In the genomic region with DNA sequence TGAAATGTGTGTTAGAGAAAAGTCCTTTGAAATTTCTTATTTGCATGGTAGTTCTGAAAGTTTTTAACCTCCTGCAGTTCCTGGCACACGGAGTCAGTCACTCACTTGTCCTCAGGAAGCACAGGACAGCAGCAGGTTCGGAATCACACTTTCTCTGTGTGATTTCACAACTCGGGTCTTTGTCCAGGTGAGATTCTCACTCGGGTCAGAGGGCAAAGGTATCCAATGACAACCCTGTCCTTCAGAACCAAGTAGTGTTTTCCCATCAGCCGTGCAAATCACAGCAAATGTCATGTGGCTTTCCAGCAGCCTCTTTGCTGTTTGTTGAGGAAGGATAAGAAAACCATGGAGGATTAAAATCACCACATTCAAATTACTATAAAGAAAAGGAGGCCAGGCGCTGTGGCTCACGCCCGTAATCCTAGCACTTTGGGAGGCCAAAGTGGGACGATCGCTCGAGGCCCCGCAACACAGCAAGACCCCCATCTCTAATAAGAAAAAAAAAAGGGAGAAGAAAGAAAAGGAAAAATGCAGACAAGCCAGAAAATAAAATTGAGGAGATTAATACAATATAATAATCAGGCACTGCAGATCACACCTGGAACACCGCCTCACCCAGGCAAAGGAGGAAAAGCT, we compare ENCODE assay signal across 1 cellular context.
TF ChIP-seq lines count a peak whose summit lies in the region.

No MANE protein-coding gene starts in this region.

TF ChIP-seq in Ishikawa, 13 proteins besides CTCF, POLR2A, EP300 and RAD21:
- TF ChIP-seq CEBPB (IDR thresholded peaks at IDR 0.05) (peak; percentile 73), TAF1 (IDR thresholded peaks at IDR 0.05; ENCODE audit: low read depth) (no peak), REST (IDR thresholded peaks at IDR 0.05; ENCODE audit: low read depth) (no peak), USF1 (IDR thresholded peaks at IDR 0.05) (no peak)
- TF ChIP-seq, protein P1, sequence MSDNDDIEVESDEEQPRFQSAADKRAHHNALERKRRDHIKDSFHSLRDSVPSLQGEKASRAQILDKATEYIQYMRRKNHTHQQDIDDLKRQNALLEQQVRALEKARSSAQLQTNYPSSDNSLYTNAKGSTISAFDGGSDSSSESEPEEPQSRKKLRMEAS (IDR thresholded peaks at IDR 0.05), result 0 out of 2 replicates have a peak, but pooled peaks have one; percentile 13
